ENCODE assay signal across 22 cellular contexts in the genomic region with DNA sequence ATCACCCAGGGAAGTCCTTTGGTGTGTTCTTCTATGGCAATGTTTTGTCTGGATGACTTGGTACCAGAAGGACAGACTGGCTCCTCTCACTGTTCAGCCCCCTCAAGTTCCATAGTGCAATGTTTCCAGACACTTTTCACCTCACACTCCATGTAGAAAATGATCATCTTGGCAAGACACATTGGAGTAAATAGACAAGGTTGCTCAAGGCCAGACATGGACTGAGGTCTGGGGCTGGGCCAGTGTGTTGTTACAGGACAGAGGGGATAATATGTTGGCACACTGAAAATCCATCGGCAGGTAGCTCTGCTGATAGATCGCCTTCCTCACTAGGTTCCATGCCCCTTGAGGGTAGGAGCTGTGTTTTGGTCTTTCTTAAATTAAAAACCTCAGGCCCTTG.
"Had no signal": no experiment of that assay in that cellular context is flagged by ENCODE, and none has a peak within 500 bp of the region (broad histone marks: within the 10 kb centered on the region; RNA-seq: fewer than 3 reads in every experiment).

No MANE protein-coding gene starts in this region.

- FAIRE-seq: RCC 7860 had no signal

- H3K9me3 ChIP-seq: MG63, SJCRH30 had no signal

- ATAC-seq: SK-N-SH treated with all-trans-retinoic acid at 6 μM for 48 hours had no signal

- H3K27me3 ChIP-seq: MG63, SJCRH30 had no signal

- H3K4me1 ChIP-seq: SJCRH30 had no signal

- H3K4me3 ChIP-seq: MG63, SJCRH30 had no signal

- H3K36me3 ChIP-seq: MG63, SJCRH30 had no signal

- DNase-seq: IMR-90, Karpas-422, KG1, MG63, NCI-H1092, NCI-H1105 treated with DMSO at 0.1 percent for 48 hours, NCI-H1417 treated with DMSO at 0.1 percent for 48 hours, NCI-H146, NCI-H1694 treated with DMSO at 0.1 percent for 48 hours, NCI-H1930, NCI-H2081, NCI-H2107, NCI-H2227 treated with DMSO at 0.1 percent for 48 hours, NCI-H524, NCI-H526 treated with DMSO at 0.1 percent for 48 hours, NCI-H748 treated with DMSO at 0.1 percent for 48 hours, RPMI8226, SHP77 treated with DMSO at 0.1 percent for 48 hours, SJCRH30 had no signal

- H3K27ac ChIP-seq: HL-60, SJCRH30 had no signal
